In the genomic region with DNA sequence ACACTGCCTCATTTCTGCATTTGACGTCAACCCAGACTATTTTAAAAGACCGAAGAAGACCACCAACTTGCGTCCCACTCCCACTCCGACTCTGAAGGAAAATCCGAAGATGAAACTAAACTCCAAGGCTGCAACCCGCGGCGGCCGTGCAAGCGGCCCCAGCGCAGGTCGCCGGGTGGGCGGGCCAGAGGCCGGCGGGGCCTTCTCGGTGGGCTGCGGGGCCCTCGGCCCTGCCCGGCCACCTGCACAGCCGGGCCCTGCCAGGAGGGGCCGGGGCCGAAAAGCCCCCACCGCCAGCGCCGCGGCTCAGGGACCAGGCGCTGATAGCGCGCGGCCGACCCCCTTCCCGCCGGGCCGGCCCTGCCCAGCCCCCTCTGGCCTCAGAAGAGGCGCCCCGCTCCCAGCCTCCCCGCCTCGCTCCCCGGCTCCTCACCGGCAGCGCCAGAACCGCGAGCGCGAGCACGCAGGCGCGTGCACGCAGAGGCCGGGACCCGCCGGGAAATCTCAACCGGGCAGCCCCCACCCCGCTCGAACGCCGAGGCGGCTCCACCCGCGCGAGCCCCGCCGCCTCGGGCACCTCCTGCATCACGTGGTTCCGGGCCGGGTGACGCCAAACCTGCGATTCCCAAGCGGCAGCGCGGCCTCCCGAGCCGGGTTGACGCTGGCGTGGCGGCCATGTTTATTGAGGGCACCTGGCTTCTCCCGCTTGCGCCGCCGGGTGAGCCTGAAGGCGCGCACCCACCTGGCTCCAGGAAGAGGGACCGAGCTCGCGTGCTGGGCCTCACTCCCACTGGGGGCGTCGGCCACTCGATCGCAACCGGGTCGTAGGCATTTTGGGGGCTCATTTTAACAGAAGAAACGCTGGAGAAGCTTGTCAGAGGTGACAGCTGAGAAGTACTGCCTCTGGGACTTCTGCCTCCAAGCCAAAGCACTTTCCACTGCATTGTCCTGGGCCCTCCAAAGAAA, we compare ENCODE assay signal across 1 cellular context.
A peak's percentile ranks its signal among the peaks of the same experiment; 100 is the strongest.
TF ChIP-seq lines count a peak whose summit lies in the region.

A gene (minus strand): TSS at position 589 of the 966 bp plus-strand sequence. CDS start 1,170 bp downstream, outside the sequence.

TF ChIP-seq in HepG2, 621 proteins besides CTCF, POLR2A, EP300 and RAD21 (continued from another document and continues in another):
- TF ChIP-seq, protein P1, sequence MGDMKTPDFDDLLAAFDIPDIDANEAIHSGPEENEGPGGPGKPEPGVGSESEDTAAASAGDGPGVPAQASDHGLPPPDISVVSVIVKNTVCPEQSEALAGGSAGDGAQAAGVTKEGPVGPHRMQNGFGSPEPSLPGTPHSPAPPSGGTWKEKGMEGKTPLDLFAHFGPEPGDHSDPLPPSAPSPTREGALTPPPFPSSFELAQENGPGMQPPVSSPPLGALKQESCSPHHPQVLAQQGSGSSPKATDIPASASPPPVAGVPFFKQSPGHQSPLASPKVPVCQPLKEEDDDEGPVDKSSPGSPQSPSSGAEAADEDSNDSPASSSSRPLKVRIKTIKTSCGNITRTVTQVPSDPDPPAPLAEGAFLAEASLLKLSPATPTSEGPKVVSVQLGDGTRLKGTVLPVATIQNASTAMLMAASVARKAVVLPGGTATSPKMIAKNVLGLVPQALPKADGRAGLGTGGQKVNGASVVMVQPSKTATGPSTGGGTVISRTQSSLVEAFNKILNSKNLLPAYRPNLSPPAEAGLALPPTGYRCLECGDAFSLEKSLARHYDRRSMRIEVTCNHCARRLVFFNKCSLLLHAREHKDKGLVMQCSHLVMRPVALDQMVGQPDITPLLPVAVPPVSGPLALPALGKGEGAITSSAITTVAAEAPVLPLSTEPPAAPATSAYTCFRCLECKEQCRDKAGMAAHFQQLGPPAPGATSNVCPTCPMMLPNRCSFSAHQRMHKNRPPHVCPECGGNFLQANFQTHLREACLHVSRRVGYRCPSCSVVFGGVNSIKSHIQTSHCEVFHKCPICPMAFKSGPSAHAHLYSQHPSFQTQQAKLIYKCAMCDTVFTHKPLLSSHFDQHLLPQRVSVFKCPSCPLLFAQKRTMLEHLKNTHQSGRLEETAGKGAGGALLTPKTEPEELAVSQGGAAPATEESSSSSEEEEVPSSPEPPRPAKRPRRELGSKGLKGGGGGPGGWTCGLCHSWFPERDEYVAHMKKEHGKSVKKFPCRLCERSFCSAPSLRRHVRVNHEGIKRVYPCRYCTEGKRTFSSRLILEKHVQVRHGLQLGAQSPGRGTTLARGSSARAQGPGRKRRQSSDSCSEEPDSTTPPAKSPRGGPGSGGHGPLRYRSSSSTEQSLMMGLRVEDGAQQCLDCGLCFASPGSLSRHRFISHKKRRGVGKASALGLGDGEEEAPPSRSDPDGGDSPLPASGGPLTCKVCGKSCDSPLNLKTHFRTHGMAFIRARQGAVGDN (CRISPR knock-in tag; IDR thresholded peaks at IDR 0.05): peak; percentile 98
- TF ChIP-seq ZNF629 (CRISPR knock-in tag; conservative IDR thresholded peaks at IDR 0.05) (no peak), ZNF143 (CRISPR knock-in tag; IDR thresholded peaks at IDR 0.05) (peak; percentile 83), ZNF878 (CRISPR knock-in tag; IDR thresholded peaks at IDR 0.05) (0 out of 2 replicates have a peak, but pooled peaks have one; percentile 37), CEBPG (CRISPR knock-in tag; IDR thresholded peaks at IDR 0.05) (peak; percentile 30; the same call in 1 of the 2 replicates), ZBTB42 (CRISPR knock-in tag; IDR thresholded peaks at IDR 0.05) (peak; percentile 54; the same call in 1 of the 2 replicates), ATF1 (CRISPR knock-in tag; IDR thresholded peaks at IDR 0.05) (no peak), ZNF850 (CRISPR knock-in tag; conservative IDR thresholded peaks at IDR 0.05) (0 out of 2 replicates have a peak, but pooled peaks have one; percentile 52), MTA1 (CRISPR knock-in tag; IDR thresholded peaks at IDR 0.05; ENCODE audit: borderline replicate concordance) (peak; percentile 16; the same call in 1 of the 2 replicates), ZSCAN21 (CRISPR knock-in tag; IDR thresholded peaks at IDR 0.05; ENCODE audit: borderline replicate concordance) (peak; percentile 92), SNAI1 (CRISPR knock-in tag; IDR thresholded peaks at IDR 0.05; ENCODE audit: borderline replicate concordance) (no peak), THAP11 (CRISPR knock-in tag; IDR thresholded peaks at IDR 0.05) (peak; percentile 92), TSC22D2 (CRISPR knock-in tag; IDR thresholded peaks at IDR 0.05; ENCODE audit: borderline replicate concordance) (peak; percentile 86; the same call in 1 of the 2 replicates), U2AF2 (IDR thresholded peaks at IDR 0.05; ENCODE audit: low read depth, low read length) (no peak), GFI1 (CRISPR knock-in tag; IDR thresholded peaks at IDR 0.05; ENCODE audit: borderline replicate concordance) (peak; percentile 54; the same call in 1 of the 2 replicates), ZNF605 (CRISPR knock-in tag; IDR thresholded peaks at IDR 0.05) (peak; percentile 89), POLR2AphosphoS5 (IDR thresholded peaks at IDR 0.05; ENCODE audit: low read depth, low read length) (peak; percentile 64), ZNF577 (CRISPR knock-in tag; IDR thresholded peaks at IDR 0.05; ENCODE audit: borderline replicate concordance, low read depth) (no peak), NFKBIZ (CRISPR knock-in tag; IDR thresholded peaks at IDR 0.05) (0 out of 2 replicates have a peak, but pooled peaks have one; percentile 46), ELF4 (CRISPR knock-in tag; IDR thresholded peaks at IDR 0.05; ENCODE audit: borderline replicate concordance) (peak; percentile 32; the same call in 1 of the 2 replicates), HDAC1 (CRISPR knock-in tag; IDR thresholded peaks at IDR 0.05) (peak; percentile 58), RAD51 (IDR thresholded peaks at IDR 0.05; ENCODE audit: borderline replicate concordance) (peak; percentile 94)
- TF ChIP-seq, protein P2, sequence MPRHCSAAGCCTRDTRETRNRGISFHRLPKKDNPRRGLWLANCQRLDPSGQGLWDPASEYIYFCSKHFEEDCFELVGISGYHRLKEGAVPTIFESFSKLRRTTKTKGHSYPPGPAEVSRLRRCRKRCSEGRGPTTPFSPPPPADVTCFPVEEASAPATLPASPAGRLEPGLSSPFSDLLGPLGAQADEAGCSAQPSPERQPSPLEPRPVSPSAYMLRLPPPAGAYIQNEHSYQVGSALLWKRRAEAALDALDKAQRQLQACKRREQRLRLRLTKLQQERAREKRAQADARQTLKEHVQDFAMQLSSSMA (CRISPR knock-in tag; IDR thresholded peaks at IDR 0.05): peak; percentile 91; the same call in 1 of the 2 replicates
- TF ChIP-seq, protein P3, sequence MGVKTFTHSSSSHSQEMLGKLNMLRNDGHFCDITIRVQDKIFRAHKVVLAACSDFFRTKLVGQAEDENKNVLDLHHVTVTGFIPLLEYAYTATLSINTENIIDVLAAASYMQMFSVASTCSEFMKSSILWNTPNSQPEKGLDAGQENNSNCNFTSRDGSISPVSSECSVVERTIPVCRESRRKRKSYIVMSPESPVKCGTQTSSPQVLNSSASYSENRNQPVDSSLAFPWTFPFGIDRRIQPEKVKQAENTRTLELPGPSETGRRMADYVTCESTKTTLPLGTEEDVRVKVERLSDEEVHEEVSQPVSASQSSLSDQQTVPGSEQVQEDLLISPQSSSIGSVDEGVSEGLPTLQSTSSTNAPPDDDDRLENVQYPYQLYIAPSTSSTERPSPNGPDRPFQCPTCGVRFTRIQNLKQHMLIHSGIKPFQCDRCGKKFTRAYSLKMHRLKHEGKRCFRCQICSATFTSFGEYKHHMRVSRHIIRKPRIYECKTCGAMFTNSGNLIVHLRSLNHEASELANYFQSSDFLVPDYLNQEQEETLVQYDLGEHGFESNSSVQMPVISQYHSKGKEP (CRISPR knock-in tag; IDR thresholded peaks at IDR 0.05): peak; percentile 57; the same call in 1 of the 2 replicates
- TF ChIP-seq, protein P4, sequence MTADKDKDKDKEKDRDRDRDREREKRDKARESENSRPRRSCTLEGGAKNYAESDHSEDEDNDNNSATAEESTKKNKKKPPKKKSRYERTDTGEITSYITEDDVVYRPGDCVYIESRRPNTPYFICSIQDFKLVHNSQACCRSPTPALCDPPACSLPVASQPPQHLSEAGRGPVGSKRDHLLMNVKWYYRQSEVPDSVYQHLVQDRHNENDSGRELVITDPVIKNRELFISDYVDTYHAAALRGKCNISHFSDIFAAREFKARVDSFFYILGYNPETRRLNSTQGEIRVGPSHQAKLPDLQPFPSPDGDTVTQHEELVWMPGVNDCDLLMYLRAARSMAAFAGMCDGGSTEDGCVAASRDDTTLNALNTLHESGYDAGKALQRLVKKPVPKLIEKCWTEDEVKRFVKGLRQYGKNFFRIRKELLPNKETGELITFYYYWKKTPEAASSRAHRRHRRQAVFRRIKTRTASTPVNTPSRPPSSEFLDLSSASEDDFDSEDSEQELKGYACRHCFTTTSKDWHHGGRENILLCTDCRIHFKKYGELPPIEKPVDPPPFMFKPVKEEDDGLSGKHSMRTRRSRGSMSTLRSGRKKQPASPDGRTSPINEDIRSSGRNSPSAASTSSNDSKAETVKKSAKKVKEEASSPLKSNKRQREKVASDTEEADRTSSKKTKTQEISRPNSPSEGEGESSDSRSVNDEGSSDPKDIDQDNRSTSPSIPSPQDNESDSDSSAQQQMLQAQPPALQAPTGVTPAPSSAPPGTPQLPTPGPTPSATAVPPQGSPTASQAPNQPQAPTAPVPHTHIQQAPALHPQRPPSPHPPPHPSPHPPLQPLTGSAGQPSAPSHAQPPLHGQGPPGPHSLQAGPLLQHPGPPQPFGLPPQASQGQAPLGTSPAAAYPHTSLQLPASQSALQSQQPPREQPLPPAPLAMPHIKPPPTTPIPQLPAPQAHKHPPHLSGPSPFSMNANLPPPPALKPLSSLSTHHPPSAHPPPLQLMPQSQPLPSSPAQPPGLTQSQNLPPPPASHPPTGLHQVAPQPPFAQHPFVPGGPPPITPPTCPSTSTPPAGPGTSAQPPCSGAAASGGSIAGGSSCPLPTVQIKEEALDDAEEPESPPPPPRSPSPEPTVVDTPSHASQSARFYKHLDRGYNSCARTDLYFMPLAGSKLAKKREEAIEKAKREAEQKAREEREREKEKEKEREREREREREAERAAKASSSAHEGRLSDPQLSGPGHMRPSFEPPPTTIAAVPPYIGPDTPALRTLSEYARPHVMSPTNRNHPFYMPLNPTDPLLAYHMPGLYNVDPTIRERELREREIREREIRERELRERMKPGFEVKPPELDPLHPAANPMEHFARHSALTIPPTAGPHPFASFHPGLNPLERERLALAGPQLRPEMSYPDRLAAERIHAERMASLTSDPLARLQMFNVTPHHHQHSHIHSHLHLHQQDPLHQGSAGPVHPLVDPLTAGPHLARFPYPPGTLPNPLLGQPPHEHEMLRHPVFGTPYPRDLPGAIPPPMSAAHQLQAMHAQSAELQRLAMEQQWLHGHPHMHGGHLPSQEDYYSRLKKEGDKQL (CRISPR knock-in tag; IDR thresholded peaks at IDR 0.05; ENCODE audit: low read depth): 0 out of 2 replicates have a peak, but pooled peaks have one; percentile 50
- TF ChIP-seq, protein P5, sequence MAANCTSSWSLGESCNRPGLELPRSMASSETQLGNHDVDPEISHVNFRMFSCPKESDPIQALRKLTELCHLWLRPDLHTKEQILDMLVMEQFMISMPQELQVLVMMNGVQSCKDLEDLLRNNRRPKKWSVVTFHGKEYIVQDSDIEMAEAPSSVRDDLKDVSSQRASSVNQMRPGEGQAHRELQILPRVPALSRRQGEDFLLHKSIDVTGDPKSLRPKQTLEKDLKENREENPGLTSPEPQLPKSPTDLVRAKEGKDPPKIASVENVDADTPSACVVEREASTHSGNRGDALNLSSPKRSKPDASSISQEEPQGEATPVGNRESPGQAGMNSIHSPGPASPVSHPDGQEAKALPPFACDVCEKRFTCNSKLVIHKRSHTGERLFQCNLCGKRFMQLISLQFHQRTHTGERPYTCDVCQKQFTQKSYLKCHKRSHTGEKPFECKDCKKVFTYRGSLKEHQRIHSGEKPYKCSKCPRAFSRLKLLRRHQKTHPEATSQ (CRISPR knock-in tag; IDR thresholded peaks at IDR 0.05; ENCODE audit: borderline replicate concordance): peak; percentile 51; the same call in 1 of the 2 replicates
- TF ChIP-seq, protein P6, sequence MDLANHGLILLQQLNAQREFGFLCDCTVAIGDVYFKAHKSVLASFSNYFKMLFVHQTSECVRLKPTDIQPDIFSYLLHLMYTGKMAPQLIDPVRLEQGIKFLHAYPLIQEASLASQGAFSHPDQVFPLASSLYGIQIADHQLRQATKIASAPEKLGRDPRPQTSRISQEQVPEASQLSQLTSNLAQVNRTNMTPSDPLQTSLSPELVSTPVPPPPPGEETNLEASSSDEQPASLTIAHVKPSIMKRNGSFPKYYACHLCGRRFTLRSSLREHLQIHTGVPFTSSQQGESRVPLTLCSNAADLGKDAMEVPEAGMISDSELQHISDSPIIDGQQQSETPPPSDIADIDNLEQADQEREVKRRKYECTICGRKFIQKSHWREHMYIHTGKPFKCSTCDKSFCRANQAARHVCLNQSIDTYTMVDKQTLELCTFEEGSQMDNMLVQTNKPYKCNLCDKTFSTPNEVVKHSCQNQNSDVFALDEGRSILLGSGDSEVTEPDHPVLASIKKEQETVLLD (CRISPR knock-in tag; IDR thresholded peaks at IDR 0.05; ENCODE audit: low read depth): peak; percentile 98
- TF ChIP-seq, protein P7, sequence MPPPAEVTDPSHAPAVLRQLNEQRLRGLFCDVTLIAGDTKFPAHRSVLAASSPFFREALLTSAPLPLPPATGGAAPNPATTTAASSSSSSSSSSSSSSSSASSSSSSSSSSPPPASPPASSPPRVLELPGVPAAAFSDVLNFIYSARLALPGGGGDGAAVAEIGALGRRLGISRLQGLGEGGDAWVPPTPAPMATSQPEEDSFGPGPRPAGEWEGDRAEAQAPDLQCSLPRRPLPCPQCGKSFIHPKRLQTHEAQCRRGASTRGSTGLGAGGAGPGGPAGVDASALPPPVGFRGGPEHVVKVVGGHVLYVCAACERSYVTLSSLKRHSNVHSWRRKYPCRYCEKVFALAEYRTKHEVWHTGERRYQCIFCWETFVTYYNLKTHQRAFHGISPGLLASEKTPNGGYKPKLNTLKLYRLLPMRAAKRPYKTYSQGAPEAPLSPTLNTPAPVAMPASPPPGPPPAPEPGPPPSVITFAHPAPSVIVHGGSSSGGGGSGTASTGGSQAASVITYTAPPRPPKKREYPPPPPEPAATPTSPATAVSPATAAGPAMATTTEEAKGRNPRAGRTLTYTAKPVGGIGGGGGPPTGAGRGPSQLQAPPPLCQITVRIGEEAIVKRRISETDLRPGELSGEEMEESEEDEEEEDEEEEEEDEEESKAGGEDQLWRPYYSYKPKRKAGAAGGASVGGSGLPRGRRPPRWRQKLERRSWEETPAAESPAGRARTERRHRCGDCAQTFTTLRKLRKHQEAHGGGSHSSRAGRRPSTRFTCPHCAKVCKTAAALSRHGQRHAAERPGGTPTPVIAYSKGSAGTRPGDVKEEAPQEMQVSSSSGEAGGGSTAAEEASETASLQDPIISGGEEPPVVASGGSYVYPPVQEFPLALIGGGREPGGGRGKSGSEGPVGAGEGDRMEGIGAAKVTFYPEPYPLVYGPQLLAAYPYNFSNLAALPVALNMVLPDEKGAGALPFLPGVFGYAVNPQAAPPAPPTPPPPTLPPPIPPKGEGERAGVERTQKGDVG (CRISPR knock-in tag; IDR thresholded peaks at IDR 0.05; ENCODE audit: borderline replicate concordance): peak; percentile 79
- TF ChIP-seq, protein P8, sequence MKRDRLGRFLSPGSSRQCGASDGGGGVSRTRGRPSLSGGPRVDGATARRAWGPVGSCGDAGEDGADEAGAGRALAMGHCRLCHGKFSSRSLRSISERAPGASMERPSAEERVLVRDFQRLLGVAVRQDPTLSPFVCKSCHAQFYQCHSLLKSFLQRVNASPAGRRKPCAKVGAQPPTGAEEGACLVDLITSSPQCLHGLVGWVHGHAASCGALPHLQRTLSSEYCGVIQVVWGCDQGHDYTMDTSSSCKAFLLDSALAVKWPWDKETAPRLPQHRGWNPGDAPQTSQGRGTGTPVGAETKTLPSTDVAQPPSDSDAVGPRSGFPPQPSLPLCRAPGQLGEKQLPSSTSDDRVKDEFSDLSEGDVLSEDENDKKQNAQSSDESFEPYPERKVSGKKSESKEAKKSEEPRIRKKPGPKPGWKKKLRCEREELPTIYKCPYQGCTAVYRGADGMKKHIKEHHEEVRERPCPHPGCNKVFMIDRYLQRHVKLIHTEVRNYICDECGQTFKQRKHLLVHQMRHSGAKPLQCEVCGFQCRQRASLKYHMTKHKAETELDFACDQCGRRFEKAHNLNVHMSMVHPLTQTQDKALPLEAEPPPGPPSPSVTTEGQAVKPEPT (CRISPR knock-in tag; IDR thresholded peaks at IDR 0.05; ENCODE audit: low read depth): 0 out of 2 replicates have a peak, but pooled peaks have one; percentile 16
